ENCODE assay signal across 23 cellular contexts in genomic region chr3:21328982-21329381, GRCh38.
"Had no signal": no experiment of that assay in that cellular context is flagged by ENCODE, and none has a peak within 500 bp of the region (broad histone marks: within the 10 kb centered on the region; RNA-seq: fewer than 3 reads in every experiment).

No MANE protein-coding gene starts in this region.

- H3K27me3 ChIP-seq: adrenal gland, body of pancreas, cardiac muscle cell, ovary, right lobe of liver, uterus had no signal

- H3K27ac ChIP-seq: adrenal gland, body of pancreas, cardiac muscle cell, ovary, right lobe of liver, thoracic aorta, uterus had no signal

- DNase-seq: activated CD4-positive, alpha-beta T cell treated with anti-CD3 and anti-CD28 coated beads, Interleukin-2, amount 50 U/mL, for 1 hour; activated CD4-positive, CD25-positive, alpha-beta regulatory T cell treated with anti-CD3 and anti-CD28 coated beads, Interleukin-2, amount 50 U/mL, for 72 hours; activated CD8-positive, alpha-beta T cell treated with anti-CD3 and anti-CD28 coated beads for 36 hours; activated naive CD4-positive, alpha-beta T cell treated with anti-CD3 and anti-CD28 coated beads for 36 hours; activated naive CD8-positive, alpha-beta T cell treated with anti-CD3 and anti-CD28 coated beads for 36 hours; activated T-cell treated with anti-CD3 and anti-CD28 coated beads, Interleukin-2, amount 50 U/mL, for 48 hours; adrenal gland; aorta; body of pancreas; cortex of kidney; effector memory CD8-positive, alpha-beta T cell; head of caudate nucleus; hippocampal formation; midbrain; naive thymus-derived CD4-positive, alpha-beta T cell; ovary; right lobe of liver; stimulated activated CD4-positive, alpha-beta T cell treated with anti-CD3 and anti-CD28 coated beads, Interleukin-2, amount 100 ng/mL, for 48 hours; trophoblast cell; uterus had no signal

- H3K4me3 ChIP-seq: adrenal gland, body of pancreas, cardiac muscle cell, ovary, right lobe of liver, thoracic aorta, uterus had no signal

- H3K36me3 ChIP-seq: adrenal gland, cardiac muscle cell, ovary, right lobe of liver, thoracic aorta, uterus had no signal

- ATAC-seq: activated CD8-positive, alpha-beta T cell treated with anti-CD3 and anti-CD28 coated beads for 36 hours; body of pancreas; effector memory CD8-positive, alpha-beta T cell; naive thymus-derived CD4-positive, alpha-beta T cell; stimulated activated effector memory CD8-positive, alpha-beta T cell treated with anti-CD3 and anti-CD28 coated beads, Interleukin-12 subunit alpha, Interleukin-12 subunit beta, amount 100 ng/mL, for 72 hours had no signal

- H3K4me1 ChIP-seq: adrenal gland, body of pancreas, right lobe of liver, uterus had no signal

- H3K9me3 ChIP-seq: adrenal gland, body of pancreas, ovary, right lobe of liver, thoracic aorta, uterus had no signal
